8 cellular contexts compared by ENCODE assay signal in genomic region chr1:110548381-110548780, GRCh38. TPM values are rescaled to one million over a fixed set of nuclear protein-coding genes. Genes with fewer than 3 reads are reported as not detected.
DNase-seq lines count a peak whose midpoint lies in the region; ATAC-seq and TF ChIP-seq lines count a peak whose summit lies in the region.

No MANE protein-coding gene starts in this region.

- no peak overlapping the region for H3K27ac ChIP-seq in OCI-LY1 (ENCODE audit: low read depth, low read length, poor library complexity, severe bottlenecking)
- H3K27ac ChIP-seq in neuronal stem cell (replicated peaks; ENCODE audit: low read length) = no peak overlapping the region

- no peaks in the 10 kb centered on the region for H3F3A ChIP-seq in OCI-LY1 (ENCODE audit: insufficient read depth, low read length)

- no peaks in the 10 kb centered on the region for H4K20me1 ChIP-seq in OCI-LY1 (ENCODE audit: insufficient read depth, low read length)

- H2AK5ac ChIP-seq in neuronal stem cell (ENCODE audit: low read depth, low read length) = no peak overlapping the region

- TF ChIP-seq CTCF in GM12864 (IDR thresholded peaks at IDR 0.05; ENCODE audit: low read depth, low read length, missing control alignments) = peak; percentile 84
- peak; percentile 42; the same call in 1 of the 2 replicates for TF ChIP-seq CTCF in OCI-LY1 (IDR thresholded peaks at IDR 0.05; ENCODE audit: low read length)
- TF ChIP-seq CTCF in fibroblast of villous mesenchyme (IDR thresholded peaks at IDR 0.05; ENCODE audit: insufficient read depth, low read depth, low read length) = peak; percentile 56

- H3K18ac ChIP-seq in neuronal stem cell (ENCODE audit: low read length) = no peak overlapping the region

- H3K9ac ChIP-seq in OCI-LY1 (ENCODE audit: low read length) (no peak overlapping the region), neuronal stem cell (ENCODE audit: low read depth, low read length, poor library complexity) (no peak overlapping the region)

- no peak for ATAC-seq in HG02759 (IDR thresholded peaks at IDR 0.05; ENCODE audit: unreplicated experiment)

- no CpG with 5 or more reads among the region's 4 CpGs for WGBS in neuronal stem cell (ENCODE audit: extremely low coverage in 2 of 2, insufficient read length in 2 of 2, insufficient replicate concordance in 1 of 2), 2 donors

- DNase-seq in 8988T (peak; percentile 31), GM12864 (ENCODE audit: low read depth) (no peak), fibroblast of villous mesenchyme (ENCODE audit: low read depth) (no peak), neuronal stem cell (ENCODE audit: low spot score) (no peak), activated gamma-delta T cell treated with Interleukin-2 at 50 U/mL for 16 hours (no peak), cardiac septum (ENCODE audit: low spot score) (no peak)

- H2BK12ac ChIP-seq in neuronal stem cell (ENCODE audit: low read length) = no peak overlapping the region

- H3K36me3 ChIP-seq in OCI-LY1 (ENCODE audit: insufficient read depth, low read length) = no peaks in the 10 kb centered on the region
- H3K36me3 ChIP-seq in neuronal stem cell (replicated peaks in 1 of 2; ENCODE audit: control insufficient read depth in 2 of 2, insufficient read depth in 2 of 2, low read length in 2 of 2) = no peaks in the 10 kb centered on the region

- H3K9me2 ChIP-seq in OCI-LY1 (ENCODE audit: low read depth, low read length) = no peaks in the 10 kb centered on the region

- H3K9me3 ChIP-seq in OCI-LY1 (ENCODE audit: low read length) = no peaks in the 10 kb centered on the region
- H3K9me3 ChIP-seq in neuronal stem cell (replicated peaks in 1 of 2; ENCODE audit: control insufficient read depth in 2 of 2, insufficient read depth in 1 of 2, low read depth in 1 of 2, low read length in 2 of 2) = no peaks in the 10 kb centered on the region

- no peak overlapping the region for H2BK5ac ChIP-seq in neuronal stem cell (ENCODE audit: low read length)

- H2AFZ ChIP-seq in OCI-LY1 (ENCODE audit: low read length) = no peak overlapping the region
- H2AFZ ChIP-seq in neuronal stem cell (ENCODE audit: low read length) = no peak overlapping the region

- H3K4me1 ChIP-seq in OCI-LY1 (ENCODE audit: insufficient read depth, low read length, severe bottlenecking) (no peaks in the 10 kb centered on the region), neuronal stem cell (ENCODE audit: control insufficient read depth in 2 of 2, insufficient read depth in 1 of 2, low read depth in 1 of 2, low read length in 2 of 2) (peaks cover 0 to 3% of the 10 kb centered on the region in 2 donors)

- H3K4me3 ChIP-seq in GM12864 (ENCODE audit: low read depth, low read length) = no peak overlapping the region
- no peak overlapping the region for H3K4me3 ChIP-seq in OCI-LY1 (ENCODE audit: low read depth, low read length, poor library complexity, severe bottlenecking)
- no peak overlapping the region for H3K4me3 ChIP-seq in fibroblast of villous mesenchyme (ENCODE audit: low read depth, low read length)
- H3K4me3 ChIP-seq in neuronal stem cell (ENCODE audit: low read length in 2 of 2) = no peak overlapping the region

- intact Hi-C loops in cardiac septum (cut with DNase I) = no loop called here

- H3K4me2 ChIP-seq in OCI-LY1 (ENCODE audit: low read length) = no peak overlapping the region
- no peak overlapping the region for H3K4me2 ChIP-seq in neuronal stem cell (ENCODE audit: insufficient read depth, low read length, poor library complexity, severe bottlenecking)

- H4K8ac ChIP-seq in neuronal stem cell (ENCODE audit: low read depth, low read length) = no peak overlapping the region

- no peak overlapping the region for H3K4ac ChIP-seq in neuronal stem cell (ENCODE audit: low read length)

- no peaks in the 10 kb centered on the region for H3K79me2 ChIP-seq in OCI-LY1 (ENCODE audit: insufficient read depth, low read length)

- H2BK15ac ChIP-seq in neuronal stem cell (ENCODE audit: low read length) = no peak overlapping the region

- no peak overlapping the region for H4K91ac ChIP-seq in neuronal stem cell (ENCODE audit: low read depth, low read length, poor library complexity)

- no peak overlapping the region for H3K23ac ChIP-seq in neuronal stem cell (ENCODE audit: low read depth, low read length, poor library complexity)

- H3K14ac ChIP-seq in neuronal stem cell (ENCODE audit: low read length) = no peak overlapping the region

- no peaks in the 10 kb centered on the region for H3K79me1 ChIP-seq in neuronal stem cell (ENCODE audit: low read depth, low read length)

- H3K27me3 ChIP-seq in OCI-LY1 (ENCODE audit: insufficient read depth, low read length) (no peaks in the 10 kb centered on the region), neuronal stem cell (ENCODE audit: control insufficient read depth in 3 of 3, insufficient read depth in 3 of 3, low read depth in 1 of 3, low read length in 3 of 3) (peaks cover 0 to 35% (median 2%) of the 10 kb centered on the region in 3 experiments)

- H2BK120ac ChIP-seq in neuronal stem cell (ENCODE audit: low read depth, low read length) = no peak overlapping the region

RNA-seq across cellular contexts. Expression of gene KCNA10, which starts 29.4 kb away (rescaled TPM):
- total RNA-seq in fibroblast of villous mesenchyme (not detected in 2 replicates), cardiac septum (not detected)
- polyA plus RNA-seq in neuronal stem cell (2013, experiment 1 of 2) = not detected
- not detected for polyA plus RNA-seq in neuronal stem cell (2013, experiment 2 of 2)

RNA-seq across cellular contexts. Expression of gene KCNA2, which starts 57.8 kb away (rescaled TPM):
- total RNA-seq in fibroblast of villous mesenchyme (under 0.01 TPM in 1 of 2 replicates, not detected in the other), cardiac septum (0.51 TPM)
- 0.22 TPM for polyA plus RNA-seq in neuronal stem cell (2013, experiment 1 of 2)
- polyA plus RNA-seq in neuronal stem cell (2013, experiment 2 of 2) = 0.11 TPM
